In genomic region chr3:44856663-44857062, GRCh38 we compare ENCODE assay signal across 7 cellular contexts. TPM values are rescaled to one million over a fixed set of nuclear protein-coding genes. Genes with fewer than 3 reads are reported as not detected.
"Had no signal": no experiment of that assay in that cellular context is flagged by ENCODE, and none has a peak within 500 bp of the region (broad histone marks: within the 10 kb centered on the region; RNA-seq: fewer than 3 reads in every experiment).

No MANE protein-coding gene starts in this region.

RNA-seq across cellular contexts. Expression of gene TGM4, which starts 17.7 kb away (rescaled TPM):
- total RNA-seq: GM23248, GM23338, H1, H4, H7, H9, HFFc6 had no signal
- polyA plus RNA-seq: GM23248, GM23338 had no signal
